10 cellular contexts compared by ENCODE assay signal in the genomic region with DNA sequence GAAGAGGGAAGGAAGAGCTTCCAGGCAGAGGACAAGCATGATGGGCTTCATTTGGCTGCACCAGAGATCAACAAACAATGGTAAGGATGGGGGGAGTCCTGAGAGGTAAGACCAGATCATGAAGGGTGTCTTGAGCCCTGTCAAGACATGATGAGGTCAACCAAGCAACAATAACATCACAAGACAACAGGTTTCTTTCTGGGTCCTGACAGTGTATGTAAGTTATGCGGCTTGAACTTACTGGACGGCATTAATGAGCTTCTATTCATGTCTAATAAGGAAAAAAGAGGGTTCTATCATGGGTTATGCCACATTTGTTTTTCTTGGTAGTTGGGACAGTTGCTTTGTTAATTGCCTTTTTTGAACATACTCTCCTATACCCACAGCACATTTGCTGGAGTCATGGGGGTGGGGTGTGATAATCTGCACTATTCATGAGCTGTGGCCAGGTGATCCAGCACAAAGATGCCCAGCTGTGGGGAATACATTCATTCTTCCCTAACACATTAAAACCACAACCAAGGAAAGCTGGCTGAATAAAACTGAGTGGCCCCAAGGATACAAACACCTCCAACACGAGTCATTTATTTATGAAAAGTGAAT.
A peak's percentile ranks its signal among the peaks of the same experiment; 100 is the strongest.
DNase-seq lines count a peak whose midpoint lies in the region; ATAC-seq and TF ChIP-seq lines count a peak whose summit lies in the region.
"Had no signal": no experiment of that assay in that cellular context is flagged by ENCODE, and none has a peak within 500 bp of the region (broad histone marks: within the 10 kb centered on the region; RNA-seq: fewer than 3 reads in every experiment).

No MANE protein-coding gene starts in this region.

- H3K9me3 Mint-ChIP-seq in T-helper 2 cell treated with Interferon-gamma antibody and Interleukin-4, amounts not matched to agents 5 μg/mL and 100 μg/mL, for 36 hours: no peaks in the 10 kb centered on the region
- H3K9me3 Mint-ChIP-seq in activated CD8-positive, alpha-beta T cell treated with anti-CD3 and anti-CD28 coated beads for 36 hours: no peaks in the 10 kb centered on the region
- H3K9me3 Mint-ChIP-seq in immature natural killer cell: no peaks in the 10 kb centered on the region
- H3K9me3 Mint-ChIP-seq in stimulated activated naive B cell treated with anti-CD40 and anti-IgM and Interleukin-4, amounts not matched to agents 10 μg/mL and 1 μg/mL and 100 μg/mL, for 72 hours: no peaks in the 10 kb centered on the region

- H3K36me3 Mint-ChIP-seq in T-helper 2 cell treated with Interferon-gamma antibody and Interleukin-4, amounts not matched to agents 5 μg/mL and 100 μg/mL, for 36 hours (ENCODE audit: low read depth): peaks cover 69% of the 10 kb centered on the region
- H3K36me3 Mint-ChIP-seq in activated CD8-positive, alpha-beta T cell treated with anti-CD3 and anti-CD28 coated beads for 36 hours (ENCODE audit: low read depth): peaks cover 89% of the 10 kb centered on the region
- peaks cover 3 to 18% (median 4%) of the 10 kb centered on the region in 3 donors for H3K36me3 Mint-ChIP-seq in immature natural killer cell
- peaks cover 40 to 63% of the 10 kb centered on the region in 2 donors for H3K36me3 Mint-ChIP-seq in stimulated activated naive B cell treated with anti-CD40 and anti-IgM and Interleukin-4, amounts not matched to agents 10 μg/mL and 1 μg/mL and 100 μg/mL, for 72 hours

- TF ChIP-seq CTCF in activated CD8-positive, alpha-beta T cell treated with anti-CD3 and anti-CD28 coated beads for 36 hours (IDR thresholded peaks at IDR 0.05): no peak

- CTCF ChIA-PET in activated CD8-positive, alpha-beta T cell treated with anti-CD3 and anti-CD28 coated beads for 36 hours (lab: Charles Lee): interaction anchor here (1.3 to 1.4 kb wide), 2 partner anchors 8 to 10 kb away, joined by 3 read pairs; no protein-coding TSS in a partner anchor

- H3K4me3 Mint-ChIP-seq in T-helper 2 cell treated with Interferon-gamma antibody and Interleukin-4, amounts not matched to agents 5 μg/mL and 100 μg/mL, for 36 hours: no peak overlapping the region
- H3K4me3 Mint-ChIP-seq in activated CD8-positive, alpha-beta T cell treated with anti-CD3 and anti-CD28 coated beads for 36 hours: no peak overlapping the region
- no peak overlapping the region for H3K4me3 Mint-ChIP-seq in immature natural killer cell
- no peak overlapping the region for H3K4me3 Mint-ChIP-seq in stimulated activated naive B cell treated with anti-CD40 and anti-IgM and Interleukin-4, amounts not matched to agents 10 μg/mL and 1 μg/mL and 100 μg/mL, for 72 hours

- peak overlapping the region; percentile 79 for H3K27ac Mint-ChIP-seq in T-helper 2 cell treated with Interferon-gamma antibody and Interleukin-4, amounts not matched to agents 5 μg/mL and 100 μg/mL, for 36 hours
- H3K27ac Mint-ChIP-seq in activated CD8-positive, alpha-beta T cell treated with anti-CD3 and anti-CD28 coated beads for 36 hours: peak overlapping the region; percentile 85
- peak overlapping the region in 5 of 6 donors; percentile 11 to 85 (median 62) for H3K27ac Mint-ChIP-seq in immature natural killer cell
- H3K27ac Mint-ChIP-seq in stimulated activated naive B cell treated with anti-CD40 and anti-IgM and Interleukin-4, amounts not matched to agents 10 μg/mL and 1 μg/mL and 100 μg/mL, for 72 hours: peak overlapping the region; percentile 87

- H3K27me3 Mint-ChIP-seq in T-helper 2 cell treated with Interferon-gamma antibody and Interleukin-4, amounts not matched to agents 5 μg/mL and 100 μg/mL, for 36 hours (ENCODE audit: low read depth): no peaks in the 10 kb centered on the region
- no peaks in the 10 kb centered on the region for H3K27me3 Mint-ChIP-seq in activated CD8-positive, alpha-beta T cell treated with anti-CD3 and anti-CD28 coated beads for 36 hours
- H3K27me3 Mint-ChIP-seq in immature natural killer cell (ENCODE audit: low read depth in 3 of 3): peaks cover 4 to 31% (median 8%) of the 10 kb centered on the region in 3 donors
- H3K27me3 Mint-ChIP-seq in stimulated activated naive B cell treated with anti-CD40 and anti-IgM and Interleukin-4, amounts not matched to agents 10 μg/mL and 1 μg/mL and 100 μg/mL, for 72 hours: no peaks in the 10 kb centered on the region

- no peak for DNase-seq in T-helper 2 cell treated with Interferon-gamma antibody and Interleukin-4, amounts not matched to agents 5 μg/mL and 100 μg/mL, for 36 hours (ENCODE audit: low spot score)
- DNase-seq in T-helper 2 cell (no peak), immature natural killer cell (no peak), NCI-H2029 treated with DMSO at 0.1 percent for 48 hours (lab: John Stamatoyannopoulos, UW) (no peak), SIG-M5 treated with dmso at 0.1 percent for 504 hours (lab: John Stamatoyannopoulos, UW; ENCODE audit: unreplicated experiment) (no peak), NCI-H1930 (lab: John Stamatoyannopoulos, UW) (no peak)
- DNase-seq in activated CD8-positive, alpha-beta T cell treated with anti-CD3 and anti-CD28 coated beads for 36 hours: no peak
- no peak for DNase-seq in stimulated activated naive B cell treated with anti-CD40 and anti-IgM and Interleukin-4, amounts not matched to agents 10 μg/mL and 1 μg/mL and 100 μg/mL, for 72 hours
- DNase-seq: activated gamma-delta T cell treated with Interleukin-2 at 50 U/mL for 16 hours, KG1 had no signal

- peaks cover 55% of the 10 kb centered on the region for H3K4me1 Mint-ChIP-seq in T-helper 2 cell treated with Interferon-gamma antibody and Interleukin-4, amounts not matched to agents 5 μg/mL and 100 μg/mL, for 36 hours (ENCODE audit: low read depth)
- H3K4me1 Mint-ChIP-seq in activated CD8-positive, alpha-beta T cell treated with anti-CD3 and anti-CD28 coated beads for 36 hours (ENCODE audit: low read depth): peaks cover 87% of the 10 kb centered on the region
- peaks cover 49 to 81% of the 10 kb centered on the region in 2 donors for H3K4me1 Mint-ChIP-seq in immature natural killer cell
- peaks cover 48 to 75% of the 10 kb centered on the region in 2 donors for H3K4me1 Mint-ChIP-seq in stimulated activated naive B cell treated with anti-CD40 and anti-IgM and Interleukin-4, amounts not matched to agents 10 μg/mL and 1 μg/mL and 100 μg/mL, for 72 hours

- intact Hi-C loops in activated CD8-positive, alpha-beta T cell treated with anti-CD3 and anti-CD28 coated beads for 36 hours (cut with micrococcal nuclease): no loop called here

- POLR2A ChIA-PET in activated CD8-positive, alpha-beta T cell treated with anti-CD3 and anti-CD28 coated beads for 36 hours (lab: Charles Lee): interaction anchor here (1.0 to 2.6 kb wide), 4 partner anchors 9 to 50 kb away, joined by 4 to 11 read pairs (median 6); no protein-coding TSS in a partner anchor

- no peak for ATAC-seq in activated CD8-positive, alpha-beta T cell treated with anti-CD3 and anti-CD28 coated beads for 36 hours
- no peak for ATAC-seq in stimulated activated naive B cell treated with anti-CD40 and anti-IgM and Interleukin-4, amounts not matched to agents 10 μg/mL and 1 μg/mL and 100 μg/mL, for 72 hours (replicated peaks)
